ENCODE assay signal across 18 cellular contexts in genomic region chr4:176653406-176654220, GRCh38.
A peak's percentile ranks its signal among the peaks of the same experiment; 100 is the strongest.
DNase-seq lines count a peak whose midpoint lies in the region; ATAC-seq, FAIRE-seq and TF ChIP-seq lines count a peak whose summit lies in the region.
"Had no signal": no experiment of that assay in that cellular context is flagged by ENCODE, and none has a peak within 500 bp of the region (broad histone marks: within the 10 kb centered on the region; RNA-seq: fewer than 3 reads in every experiment).

No MANE protein-coding gene starts in this region.

- H3K27ac ChIP-seq in astrocyte (ENCODE audit: low read depth, low read length) = no peak overlapping the region
- H3K27ac ChIP-seq: SK-N-MC had no signal

- H3K4me2 ChIP-seq in astrocyte (ENCODE audit: low read length) = no peak overlapping the region
- H3K4me2 ChIP-seq: GM23338 had no signal

- no peaks in the 10 kb centered on the region for H4K20me1 ChIP-seq in astrocyte (ENCODE audit: insufficient read depth, low read length)

- H3K79me2 ChIP-seq in astrocyte (ENCODE audit: insufficient read depth, low read length) = no peaks in the 10 kb centered on the region

- no peaks in the 10 kb centered on the region for H3K36me3 Mint-ChIP-seq in HFFc6 (ENCODE audit: low read depth)
- H3K36me3 Mint-ChIP-seq in astrocyte (ENCODE audit: low read depth, unreplicated experiment) = no peaks in the 10 kb centered on the region

- FAIRE-seq in astrocyte (lab: Jason Lieb, UNC) (peak; percentile 72), H54 (lab: Jason Lieb, UNC) (no peak)

- no peak overlapping the region for H3K9ac ChIP-seq in astrocyte (ENCODE audit: low read length)

- H3K27ac Mint-ChIP-seq in HFFc6 (peak overlapping the region; percentile 60), astrocyte (ENCODE audit: unreplicated experiment) (no peak overlapping the region)
- H3K27ac Mint-ChIP-seq: CD4-positive, alpha-beta T cell; GM23338 had no signal

- peak; percentile 51 for DNase-seq in HFFc6
- peak; percentile 25 for DNase-seq in astrocyte (ENCODE audit: low read depth)
- DNase-seq in fibroblast of peridontal ligament (ENCODE audit: extremely low read depth) = peak; percentile 62
- no peak for DNase-seq in Ammon's horn (ENCODE audit: low spot score)
- no peak for DNase-seq in H54 (ENCODE audit: insufficient read length, low spot score)
- no peak for DNase-seq in activated effector memory CD4-positive, alpha-beta T cell treated with anti-CD3 and anti-CD28 coated beads, Interleukin-2, amount 50 U/mL, for 16 hours
- DNase-seq: ACHN; BE2C; Calu3; CD4-positive, alpha-beta T cell; Karpas-422; MM.1S; NCI-H1092 treated with DMSO at 0.1 percent for 48 hours; NCI-H1694; NCI-H510A treated with DMSO at 0.1 percent for 48 hours had no signal

- H3K27me3 Mint-ChIP-seq in HFFc6 (ENCODE audit: insufficient read depth) (peaks cover 89% of the 10 kb centered on the region), astrocyte (ENCODE audit: low read depth, unreplicated experiment) (no peaks in the 10 kb centered on the region)
- H3K27me3 Mint-ChIP-seq: CD4-positive, alpha-beta T cell had no signal

- H3K4me3 Mint-ChIP-seq in HFFc6 (peak overlapping the region; percentile 31), astrocyte (ENCODE audit: unreplicated experiment) (no peak overlapping the region)
- H3K4me3 Mint-ChIP-seq: CD4-positive, alpha-beta T cell; GM23338 had no signal

- no peak for TF ChIP-seq POLR2A in H54 (IDR thresholded peaks at IDR 0.05; ENCODE audit: low read depth, low read length)

- H3K9me3 ChIP-seq in astrocyte (ENCODE audit: insufficient read depth, low read depth, low read length) = no peaks in the 10 kb centered on the region
- H3K9me3 ChIP-seq: BE2C had no signal

- TF ChIP-seq CTCF in HFFc6 (IDR thresholded peaks at IDR 0.05) (no peak), astrocyte (IDR thresholded peaks at IDR 0.05; ENCODE audit: insufficient read depth, low read depth, low read length) (no peak)

- H3K4me3 ChIP-seq in astrocyte (ENCODE audit: insufficient read depth, low read depth, low read length) = no peak overlapping the region
- H3K4me3 ChIP-seq: GM23338, SK-N-MC had no signal

- H3K9me3 Mint-ChIP-seq in HFFc6 (peaks cover 45% of the 10 kb centered on the region), astrocyte (ENCODE audit: unreplicated experiment) (peaks cover 3% of the 10 kb centered on the region)
- H3K9me3 Mint-ChIP-seq: CD4-positive, alpha-beta T cell; GM23338 had no signal

- H3K4me1 Mint-ChIP-seq in HFFc6 (ENCODE audit: low read depth) (peaks cover 53% of the 10 kb centered on the region), astrocyte (ENCODE audit: low read depth, unreplicated experiment) (peaks cover 4% of the 10 kb centered on the region)
- H3K4me1 Mint-ChIP-seq: GM23338 had no signal

- no peak overlapping the region for H2AFZ ChIP-seq in astrocyte (ENCODE audit: low read depth, low read length)
- H2AFZ ChIP-seq: GM23338 had no signal

- no peaks in the 10 kb centered on the region for H3K4me1 ChIP-seq in astrocyte (ENCODE audit: insufficient read depth, low read length)
- H3K4me1 ChIP-seq: BE2C had no signal

- ATAC-seq in GM21360 (IDR thresholded peaks at IDR 0.05; ENCODE audit: unreplicated experiment) = no peak
- ATAC-seq: GM23338 had no signal

- H3K36me3 ChIP-seq in astrocyte (ENCODE audit: insufficient read depth, low read length) = no peaks in the 10 kb centered on the region
- H3K36me3 ChIP-seq: BE2C had no signal

- no peaks in the 10 kb centered on the region for H3K27me3 ChIP-seq in astrocyte (ENCODE audit: insufficient read depth, low read length)
- H3K27me3 ChIP-seq: BE2C had no signal

Comparison
In these comparisons a context has a peak if more than half of its experiments do, and no peak if none do; other contexts are left out.
1. DNase-seq: peak in HFFc6 (single experiment), astrocyte (single experiment) and fibroblast of peridontal ligament (single experiment); none in Ammon's horn (single experiment), H54 (single experiment) and activated effector memory CD4-positive, alpha-beta T cell treated with anti-CD3 and anti-CD28 coated beads, Interleukin-2, amount 50 U/mL, for 16 hours (single experiment).